In the genomic region with DNA sequence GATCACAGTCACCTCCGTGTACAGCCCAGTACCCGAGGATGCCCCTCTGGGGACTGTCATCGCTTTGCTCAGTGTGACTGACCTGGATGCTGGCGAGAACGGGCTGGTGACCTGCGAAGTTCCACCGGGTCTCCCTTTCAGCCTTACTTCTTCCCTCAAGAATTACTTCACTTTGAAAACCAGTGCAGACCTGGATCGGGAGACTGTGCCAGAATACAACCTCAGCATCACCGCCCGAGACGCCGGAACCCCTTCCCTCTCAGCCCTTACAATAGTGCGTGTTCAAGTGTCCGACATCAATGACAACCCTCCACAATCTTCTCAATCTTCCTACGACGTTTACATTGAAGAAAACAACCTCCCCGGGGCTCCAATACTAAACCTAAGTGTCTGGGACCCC, we compare ENCODE assay signal across 9 cellular contexts. TPM values are rescaled to one million over a fixed set of nuclear protein-coding genes. Genes with fewer than 3 reads are reported as not detected.
A peak's percentile ranks its signal among the peaks of the same experiment; 100 is the strongest.
DNase-seq lines count a peak whose midpoint lies in the region; ATAC-seq, FAIRE-seq and TF ChIP-seq lines count a peak whose summit lies in the region.
"Had no signal": no experiment of that assay in that cellular context is flagged by ENCODE, and none has a peak within 500 bp of the region (broad histone marks: within the 10 kb centered on the region; RNA-seq: fewer than 3 reads in every experiment).

No MANE protein-coding gene starts in this region.

- peaks cover 62% of the 10 kb centered on the region for H3K9me3 Mint-ChIP-seq in neural progenitor cell

- H2BK5ac ChIP-seq in H1 (ENCODE audit: low read depth, low read length): no peak overlapping the region

- 90% methylated on average over 17 of the region's 17 CpGs; no CpG with 5 or more reads in 1 of the 2 experiments for whole genome bisulfite sequencing in H1 (ENCODE audit: extremely low coverage in 1 of 2, insufficient coverage in 1 of 2, insufficient read length in 1 of 2, insufficient replicate concordance in 2 of 2, low coverage in 1 of 2, low lambda C conversion rate in 2 of 2, missing lambda C conversion rate in 1 of 2), 2 experiments

- H4K8ac ChIP-seq in H1 (ENCODE audit: extremely low read depth, insufficient read depth, low read length): no peak overlapping the region

- no peak overlapping the region for H2BK120ac ChIP-seq in H1 (replicated peaks; ENCODE audit: low read depth, low read length)

- H3K23me2 ChIP-seq in H1 (ENCODE audit: low read depth, low read length): no peaks in the 10 kb centered on the region; the same call in 1 of the 2 replicates

- H3K4me1 Mint-ChIP-seq in neural progenitor cell: peaks cover 16% of the 10 kb centered on the region

- H4K20me1 ChIP-seq in BLaER1 (peaks cover 19% of the 10 kb centered on the region), H1 (replicated peaks in 1 of 2; ENCODE audit: control insufficient read depth in 1 of 2, insufficient read depth in 2 of 2, low read length in 2 of 2) (peaks cover 0 to 14% of the 10 kb centered on the region in 2 experiments), neural progenitor cell (ENCODE audit: low read depth) (peaks cover 33% of the 10 kb centered on the region)

- no peak overlapping the region for H3K18ac ChIP-seq in H1 (ENCODE audit: extremely low read depth, low read length)

- H3K4me3 Mint-ChIP-seq in neural progenitor cell: peak overlapping the region; percentile 6

- H3K27me3 Mint-ChIP-seq in neural progenitor cell (ENCODE audit: insufficient read depth, low read depth): peaks cover 10% of the 10 kb centered on the region

- TF ChIP-seq CTCF in NB4 (IDR thresholded peaks at IDR 0.05; ENCODE audit: low read depth, low read length) (no peak), H1 (IDR thresholded peaks at IDR 0.05; ENCODE audit: control extremely low read depth in 1 of 3, insufficient read depth in 1 of 3, low read depth in 1 of 3, low read length in 3 of 3) (no peak), neural progenitor cell (IDR thresholded peaks at IDR 0.05) (no peak)

- peaks cover 4% of the 10 kb centered on the region; the same call in 1 of the 2 replicates for H3K36me3 ChIP-seq in BLaER1
- H3K36me3 ChIP-seq in H1 (ENCODE audit: control insufficient read depth in 2 of 4, insufficient read depth in 4 of 4, low read length in 3 of 4): no peaks in the 10 kb centered on the region
- no peaks in the 10 kb centered on the region for H3K36me3 ChIP-seq in neural progenitor cell

- ATAC-seq in HG02571 (IDR thresholded peaks at IDR 0.05; ENCODE audit: unreplicated experiment): no peak

- no peak for TF ChIP-seq EP300 in H1 (IDR thresholded peaks at IDR 0.05; ENCODE audit: borderline replicate concordance in 1 of 2, low read depth in 2 of 2, low read length in 2 of 2)

- H3K27ac Mint-ChIP-seq in neural progenitor cell: no peak overlapping the region

- FAIRE-seq in H1 (lab: Jason Lieb, UNC): no peak

- no peak overlapping the region for H3K27ac ChIP-seq in BLaER1
- no peak overlapping the region for H3K27ac ChIP-seq in H1 (ENCODE audit: low read depth, low read length)
- H3K27ac ChIP-seq in neural progenitor cell: no peak overlapping the region

- H3K23ac ChIP-seq in H1 (ENCODE audit: insufficient read length): no peak overlapping the region

- no peak for TF ChIP-seq RAD21 in H1 (IDR thresholded peaks at IDR 0.05 in 1 of 2, conservative IDR thresholded peaks at IDR 0.05 in 1 of 2; ENCODE audit: low read depth in 2 of 2, low read length in 2 of 2)

- peaks cover 62% of the 10 kb centered on the region for H3K36me3 Mint-ChIP-seq in neural progenitor cell

- H3K4me2 ChIP-seq in BLaER1 (peak overlapping the region; percentile 84), H1 (ENCODE audit: insufficient read depth in 1 of 2, low read depth in 2 of 2, low read length in 2 of 2) (peak overlapping the region; percentile 98 to 100), neural progenitor cell (peak overlapping the region; percentile 96)

- H2AFZ ChIP-seq in H1 (ENCODE audit: low read length) (no peak overlapping the region), neural progenitor cell (replicated peaks) (no peak overlapping the region)

- no peak overlapping the region for H4K91ac ChIP-seq in H1 (replicated peaks; ENCODE audit: insufficient read length, low read length)

- TF ChIP-seq POLR2A in NB4 (IDR thresholded peaks at IDR 0.05; ENCODE audit: extremely low read depth, insufficient read length) (no peak), H1 (IDR thresholded peaks at IDR 0.05; ENCODE audit: control extremely low read depth in 1 of 2, low read depth in 2 of 2, low read length in 2 of 2) (no peak)

- H3K9me3 ChIP-seq in BLaER1: no peaks in the 10 kb centered on the region
- H3K9me3 ChIP-seq in H1 (ENCODE audit: insufficient read depth in 2 of 2, low read depth in 1 of 2, low read length in 1 of 2): no peaks in the 10 kb centered on the region
- no peaks in the 10 kb centered on the region for H3K9me3 ChIP-seq in neural progenitor cell (ENCODE audit: low read depth)

- no peak overlapping the region for H2BK20ac ChIP-seq in H1 (ENCODE audit: low read length)

- H3K79me2 ChIP-seq in H1 (ENCODE audit: control insufficient read depth in 1 of 2, insufficient read depth in 2 of 2, low read length in 2 of 2) (no peaks in the 10 kb centered on the region), neural progenitor cell (ENCODE audit: low read depth) (no peaks in the 10 kb centered on the region)

- peaks cover 13% of the 10 kb centered on the region for H3F3A ChIP-seq in neural progenitor cell (ENCODE audit: low read depth)

- H4K5ac ChIP-seq in H1 (ENCODE audit: insufficient read length, low read depth, low read length): no peak overlapping the region

- POLR2A ChIA-PET in H1 (lab: Charles Lee; ENCODE audit: partially characterized antibody): interaction anchor here (1.6 kb wide), 1 partner anchor 16 kb away, joined by 5 read pairs; no protein-coding TSS in a partner anchor

- H2AK5ac ChIP-seq in H1 (ENCODE audit: low read depth, low read length): no peak overlapping the region

- no peak overlapping the region for H2BK12ac ChIP-seq in H1 (ENCODE audit: low read depth, low read length)

- no peaks in the 10 kb centered on the region for H3K79me1 ChIP-seq in H1 (ENCODE audit: low read depth, low read length)

- H3K14ac ChIP-seq in H1 (ENCODE audit: insufficient read length): no peak overlapping the region

- H3K4me3 ChIP-seq in BLaER1: peak overlapping the region; percentile 79
- peak overlapping the region; percentile 91 for H3K4me3 ChIP-seq in NB4 (ENCODE audit: low read depth, low read length)
- peak overlapping the region in 3 of 4 experiments; percentile 68 to 85 (median 74); a peak in 4 of 8 replicates for H3K4me3 ChIP-seq in H1 (ENCODE audit: extremely low read depth in 1 of 4, insufficient read depth in 2 of 4, low read depth in 3 of 4, low read length in 4 of 4)
- peak overlapping the region; percentile 64 for H3K4me3 ChIP-seq in neural progenitor cell

- DNase-seq in NB4 (ENCODE audit: low read depth) (no peak), H1 (ENCODE audit: low read depth in 1 of 2, low spot score in 2 of 2) (no peak), neural progenitor cell (ENCODE audit: low spot score) (no peak), COLO829 (ENCODE audit: low spot score) (no peak), NK-92 (lab: John Stamatoyannopoulos, UW; ENCODE audit: unreplicated experiment) (no peak)
- DNase-seq in stimulated activated naive CD4-positive, alpha-beta T cell treated with Interleukin-2 at 50 U/mL for 16 hours (lab: John Stamatoyannopoulos, UW): no peak
- DNase-seq: GF-D8 had no signal

- H2BK15ac ChIP-seq in H1 (ENCODE audit: low read length): no peak overlapping the region

- H3K56ac ChIP-seq in H1 (replicated peaks; ENCODE audit: insufficient read length, low read depth, low read length): no peak overlapping the region

- H3K9ac ChIP-seq in BLaER1 (peak overlapping the region; percentile 81), H1 (replicated peaks in 1 of 4; ENCODE audit: extremely low read depth in 1 of 4, low read depth in 3 of 4, low read length in 3 of 4) (no peak overlapping the region), neural progenitor cell (no peak overlapping the region)

- H3K27me3 ChIP-seq in BLaER1: peaks cover 28% of the 10 kb centered on the region
- peaks cover 11 to 24% (median 23%) of the 10 kb centered on the region in 4 experiments for H3K27me3 ChIP-seq in H1 (replicated peaks in 1 of 4; ENCODE audit: control insufficient read depth in 3 of 4, extremely low read depth in 1 of 4, insufficient read depth in 3 of 4, low read length in 3 of 4)
- H3K27me3 ChIP-seq in neural progenitor cell: peaks cover 45% of the 10 kb centered on the region

- CTCF ChIA-PET in H1 (lab: Charles Lee; ENCODE audit: partially characterized antibody): interaction anchor here (0.8 to 8.6 kb wide), 28 partner anchors 12 to 342 kb away, joined by 3 to 218 read pairs (median 6); a partner anchor contains a TSS

- H3K4me1 ChIP-seq in BLaER1: peaks cover 51% of the 10 kb centered on the region
- H3K4me1 ChIP-seq in H1 (replicated peaks in 1 of 4; ENCODE audit: control insufficient read depth in 3 of 4, insufficient read depth in 4 of 4, low read length in 3 of 4): peaks cover 0 to 5% (median 3%) of the 10 kb centered on the region in 4 experiments; a peak in 4 of 7 replicates
- peaks cover 5% of the 10 kb centered on the region for H3K4me1 ChIP-seq in neural progenitor cell

- no peak overlapping the region for H3K4ac ChIP-seq in H1 (replicated peaks; ENCODE audit: insufficient read length, low read depth, low read length)

RNA-seq across cellular contexts. Expression of a gene that starts 1.4 kb away (rescaled TPM):
- total RNA-seq in H1 (2021; fragmentation: NEBNext Ultra II Directional; extraction: Animal tissue kit (Norgen Biotek cat#: 25700)): 18.6 and 19.6 TPM in 2 replicates
- 4.7 and 11.3 TPM in 2 replicates for polyA plus RNA-seq in H1 (2011; rRNA removed)
- polyA plus RNA-seq in H1 (2011; cell fraction: cytosol; rRNA removed): 4.5 TPM
- polyA plus RNA-seq in H1 (2011; cell fraction: nucleus; rRNA removed): 7.3 TPM
- polyA plus RNA-seq in H1 (2012, experiment 1 of 2): 25.4 to 29.6 TPM (median 28.0 TPM) in 4 replicates
- 27.0 TPM for polyA plus RNA-seq in H1 (2012, experiment 2 of 2)
- polyA plus RNA-seq in H1 (2013, experiment 1 of 2): 56.3 TPM
- 50.4 TPM for polyA plus RNA-seq in H1 (2013, experiment 2 of 2)
- polyA minus RNA-seq in H1 (2011; rRNA and poly(A)+ RNA removed): 8.8 and 9.8 TPM in 2 replicates
- 5.9 TPM for polyA minus RNA-seq in H1 (2011; cell fraction: cytosol; rRNA and poly(A)+ RNA removed)
- polyA minus RNA-seq in H1 (2011; cell fraction: nucleus; rRNA and poly(A)+ RNA removed): 14.3 TPM
- total RNA-seq in neural progenitor cell (ENCODE audit: low replicate concordance): 14.7 and 17.2 TPM in 2 replicates

RNA-seq across cellular contexts. Expression of a gene that starts 7.7 kb away (rescaled TPM):
- 2.4 and 2.6 TPM in 2 replicates for total RNA-seq in H1 (2021; fragmentation: NEBNext Ultra II Directional; extraction: Animal tissue kit (Norgen Biotek cat#: 25700))
- 2.1 and 2.8 TPM in 2 replicates for polyA plus RNA-seq in H1 (2011; rRNA removed)
- 2.2 TPM for polyA plus RNA-seq in H1 (2011; cell fraction: cytosol; rRNA removed)
- 5.0 TPM for polyA plus RNA-seq in H1 (2011; cell fraction: nucleus; rRNA removed)
- polyA plus RNA-seq in H1 (2012, experiment 1 of 2): 1.8 to 2.4 TPM (median 2.0 TPM) in 4 replicates
- polyA plus RNA-seq in H1 (2012, experiment 2 of 2): 1.7 TPM
- polyA plus RNA-seq in H1 (2013, experiment 1 of 2): 4.1 TPM
- 3.1 TPM for polyA plus RNA-seq in H1 (2013, experiment 2 of 2)
- 8.5 and 9.4 TPM in 2 replicates for polyA minus RNA-seq in H1 (2011; rRNA and poly(A)+ RNA removed)
- 3.4 TPM for polyA minus RNA-seq in H1 (2011; cell fraction: cytosol; rRNA and poly(A)+ RNA removed)
- 12.8 TPM for polyA minus RNA-seq in H1 (2011; cell fraction: nucleus; rRNA and poly(A)+ RNA removed)
- 5.0 and 10.4 TPM in 2 replicates for total RNA-seq in neural progenitor cell (ENCODE audit: low replicate concordance)

RNA-seq across cellular contexts. Expression of a gene that starts 11.7 kb away (rescaled TPM):
- total RNA-seq in H1 (2021; fragmentation: NEBNext Ultra II Directional; extraction: Animal tissue kit (Norgen Biotek cat#: 25700)): 0.78 and 1.1 TPM in 2 replicates
- 0.41 and 0.66 TPM in 2 replicates for polyA plus RNA-seq in H1 (2011; rRNA removed)
- 0.28 TPM for polyA plus RNA-seq in H1 (2011; cell fraction: cytosol; rRNA removed)
- 4.3 TPM for polyA plus RNA-seq in H1 (2011; cell fraction: nucleus; rRNA removed)
- polyA plus RNA-seq in H1 (2012, experiment 1 of 2): 0.28 to 0.43 TPM (median 0.35 TPM) in 4 replicates
- polyA plus RNA-seq in H1 (2012, experiment 2 of 2): 0.14 TPM
- 0.39 TPM for polyA plus RNA-seq in H1 (2013, experiment 1 of 2)
- 0.22 TPM for polyA plus RNA-seq in H1 (2013, experiment 2 of 2)
- polyA minus RNA-seq in H1 (2011; rRNA and poly(A)+ RNA removed): 4.3 and 5.6 TPM in 2 replicates
- 0.37 TPM for polyA minus RNA-seq in H1 (2011; cell fraction: cytosol; rRNA and poly(A)+ RNA removed)
- polyA minus RNA-seq in H1 (2011; cell fraction: nucleus; rRNA and poly(A)+ RNA removed): 11.0 TPM
- 0.43 and 1.3 TPM in 2 replicates for total RNA-seq in neural progenitor cell (ENCODE audit: low replicate concordance)

RNA-seq across cellular contexts. Expression of a gene that starts 46.9 kb away (rescaled TPM):
- total RNA-seq in H1 (2021; fragmentation: NEBNext Ultra II Directional; extraction: Animal tissue kit (Norgen Biotek cat#: 25700)): 1.0 and 1.3 TPM in 2 replicates
- 0.88 and 1.2 TPM in 2 replicates for polyA plus RNA-seq in H1 (2011; rRNA removed)
- 0.37 TPM for polyA plus RNA-seq in H1 (2011; cell fraction: cytosol; rRNA removed)
- 8.1 TPM for polyA plus RNA-seq in H1 (2011; cell fraction: nucleus; rRNA removed)
- polyA plus RNA-seq in H1 (2012, experiment 1 of 2): 0.41 to 0.49 TPM (median 0.46 TPM) in 4 replicates
- polyA plus RNA-seq in H1 (2012, experiment 2 of 2): not detected
- polyA plus RNA-seq in H1 (2013, experiment 1 of 2): 0.36 TPM
- polyA plus RNA-seq in H1 (2013, experiment 2 of 2): 0.31 TPM
- polyA minus RNA-seq in H1 (2011; rRNA and poly(A)+ RNA removed): 2.4 and 2.7 TPM in 2 replicates
- polyA minus RNA-seq in H1 (2011; cell fraction: cytosol; rRNA and poly(A)+ RNA removed): 0.81 TPM
- 12.0 TPM for polyA minus RNA-seq in H1 (2011; cell fraction: nucleus; rRNA and poly(A)+ RNA removed)
- total RNA-seq in neural progenitor cell (ENCODE audit: low replicate concordance): 0.79 and 2.2 TPM in 2 replicates

RNA-seq across cellular contexts. Expression of a gene that starts 56.3 kb away (rescaled TPM):
- total RNA-seq in H1 (2021; fragmentation: NEBNext Ultra II Directional; extraction: Animal tissue kit (Norgen Biotek cat#: 25700)): 8.2 and 8.3 TPM in 2 replicates
- polyA plus RNA-seq in H1 (2011; rRNA removed): 2.2 and 2.7 TPM in 2 replicates
- 1.5 TPM for polyA plus RNA-seq in H1 (2011; cell fraction: cytosol; rRNA removed)
- polyA plus RNA-seq in H1 (2011; cell fraction: nucleus; rRNA removed): 7.0 TPM
- 1.5 to 2.4 TPM (median 1.7 TPM) in 4 replicates for polyA plus RNA-seq in H1 (2012, experiment 1 of 2)
- 1.2 TPM for polyA plus RNA-seq in H1 (2012, experiment 2 of 2)
- polyA plus RNA-seq in H1 (2013, experiment 1 of 2): 6.6 TPM
- polyA plus RNA-seq in H1 (2013, experiment 2 of 2): 5.2 TPM
- polyA minus RNA-seq in H1 (2011; rRNA and poly(A)+ RNA removed): 7.0 and 8.0 TPM in 2 replicates
- polyA minus RNA-seq in H1 (2011; cell fraction: cytosol; rRNA and poly(A)+ RNA removed): 4.0 TPM
- 30.1 TPM for polyA minus RNA-seq in H1 (2011; cell fraction: nucleus; rRNA and poly(A)+ RNA removed)
- total RNA-seq in neural progenitor cell (ENCODE audit: low replicate concordance): 9.5 and 13.3 TPM in 2 replicates
